ENCODE assay signal across 4 cellular contexts in genomic region chr6:6022841-6023240, GRCh38. TPM values are rescaled to one million over a fixed set of nuclear protein-coding genes. Genes with fewer than 3 reads are reported as not detected.
"Had no signal": no experiment of that assay in that cellular context is flagged by ENCODE, and none has a peak within 500 bp of the region (broad histone marks: within the 10 kb centered on the region; RNA-seq: fewer than 3 reads in every experiment).

No MANE protein-coding gene starts in this region.

RNA-seq across cellular contexts. Expression of gene NRN1, which starts 16.1 kb away (rescaled TPM):
- total RNA-seq: natural killer cell, osteocyte, progenitor cell of endocrine pancreas, smooth muscle cell had no signal
